22 cellular contexts compared by ENCODE assay signal in genomic region chr2:37191253-37191652, GRCh38. TPM values are rescaled to one million over a fixed set of nuclear protein-coding genes. Genes with fewer than 3 reads are reported as not detected.
"Had no signal": no experiment of that assay in that cellular context is flagged by ENCODE, and none has a peak within 500 bp of the region (broad histone marks: within the 10 kb centered on the region; RNA-seq: fewer than 3 reads in every experiment).

No MANE protein-coding gene starts in this region.

- H3K4me1 Mint-ChIP-seq: stimulated activated memory B cell treated with anti-CD40 and anti-IgM and Interleukin-4, amounts not matched to agents 10 μg/mL and 1 μg/mL and 100 μg/mL, for 72 hours had no signal

- H3K36me3 ChIP-seq: heart left ventricle, lower lobe of right lung, tibial artery had no signal

- DNase-seq: activated CD4-positive, alpha-beta T cell treated with anti-CD3 and anti-CD28 coated beads for 1 hour; activated CD4-positive, alpha-beta T cell treated with anti-CD3 and anti-CD28 coated beads, Interleukin-2, amount 50 U/mL, for 48 hours; activated naive CD4-positive, alpha-beta T cell treated with anti-CD3 and anti-CD28 coated beads, Interleukin-2, amount 10 ng/mL, durations not matched to agents 7 days and 5 days; activated T-cell treated with anti-CD3 and anti-CD28 coated beads, Interleukin-2, amount 50 U/mL, for 24 hours; heart left ventricle; left colon; lower lobe of right lung; midbrain; stimulated activated CD4-positive, alpha-beta T cell treated with anti-CD3 and anti-CD28 coated beads, Interleukin-2, amount 100 ng/mL, for 48 hours; T-helper 1 cell; T1000; tibial artery had no signal

- H3K4me1 ChIP-seq: lower lobe of right lung, tibial artery had no signal

- H3K27me3 Mint-ChIP-seq: stimulated activated memory B cell treated with anti-CD40 and anti-IgM and Interleukin-4, amounts not matched to agents 10 μg/mL and 1 μg/mL and 100 μg/mL, for 72 hours had no signal

- H3K9me3 Mint-ChIP-seq: activated naive CD4-positive, alpha-beta T cell treated with anti-CD3 and anti-CD28 coated beads, Interleukin-2, amount 10 ng/mL, durations not matched to agents 7 days and 5 days; activated T-cell treated with anti-CD3 and anti-CD28 coated beads, Interleukin-2, amount 50 U/mL, for 24 hours; neural crest cell; stimulated activated memory B cell treated with anti-CD40 and anti-IgM and Interleukin-4, amounts not matched to agents 10 μg/mL and 1 μg/mL and 100 μg/mL, for 72 hours had no signal

- H3K4me3 ChIP-seq: heart left ventricle, lower lobe of right lung, tibial artery had no signal

- H3K4me3 Mint-ChIP-seq: activated naive CD4-positive, alpha-beta T cell treated with anti-CD3 and anti-CD28 coated beads, Interleukin-2, amount 10 ng/mL, durations not matched to agents 7 days and 5 days; activated T-cell treated with anti-CD3 and anti-CD28 coated beads, Interleukin-2, amount 50 U/mL, for 24 hours; neural crest cell; stimulated activated memory B cell treated with anti-CD40 and anti-IgM and Interleukin-4, amounts not matched to agents 10 μg/mL and 1 μg/mL and 100 μg/mL, for 72 hours had no signal

- H3K9me3 ChIP-seq: heart left ventricle, lower lobe of right lung, tibial artery had no signal

- H3K36me3 Mint-ChIP-seq: stimulated activated memory B cell treated with anti-CD40 and anti-IgM and Interleukin-4, amounts not matched to agents 10 μg/mL and 1 μg/mL and 100 μg/mL, for 72 hours had no signal

- H3K27ac Mint-ChIP-seq: activated naive CD4-positive, alpha-beta T cell treated with anti-CD3 and anti-CD28 coated beads, Interleukin-2, amount 10 ng/mL, durations not matched to agents 7 days and 5 days; activated T-cell treated with anti-CD3 and anti-CD28 coated beads, Interleukin-2, amount 50 U/mL, for 24 hours; stimulated activated memory B cell treated with anti-CD40 and anti-IgM and Interleukin-4, amounts not matched to agents 10 μg/mL and 1 μg/mL and 100 μg/mL, for 72 hours had no signal

- H3K27ac ChIP-seq: heart left ventricle, lower lobe of right lung, tibial artery had no signal

- ATAC-seq: heart left ventricle; left colon; lower lobe of right lung; stimulated activated memory B cell treated with anti-CD40 and anti-IgM and Interleukin-4, amounts not matched to agents 10 μg/mL and 1 μg/mL and 100 μg/mL, for 72 hours had no signal

RNA-seq across cellular contexts. Expression of gene SULT6B1, which starts 2.8 kb away (rescaled TPM):
- total RNA-seq: astrocyte, bronchial epithelial cell, cerebellum, dermis microvascular lymphatic vessel endothelial cell, epithelial cell of proximal tubule, frontal cortex, heart left ventricle, left colon, lower lobe of right lung, neural crest cell, renal cortical epithelial cell, subcutaneous adipose tissue had no signal

RNA-seq across cellular contexts. Expression of gene CEBPZOS, which starts 5.0 kb away (rescaled TPM):
- total RNA-seq: neural crest cell had no signal
